ENCODE assay signal across 8 cellular contexts in the genomic region with DNA sequence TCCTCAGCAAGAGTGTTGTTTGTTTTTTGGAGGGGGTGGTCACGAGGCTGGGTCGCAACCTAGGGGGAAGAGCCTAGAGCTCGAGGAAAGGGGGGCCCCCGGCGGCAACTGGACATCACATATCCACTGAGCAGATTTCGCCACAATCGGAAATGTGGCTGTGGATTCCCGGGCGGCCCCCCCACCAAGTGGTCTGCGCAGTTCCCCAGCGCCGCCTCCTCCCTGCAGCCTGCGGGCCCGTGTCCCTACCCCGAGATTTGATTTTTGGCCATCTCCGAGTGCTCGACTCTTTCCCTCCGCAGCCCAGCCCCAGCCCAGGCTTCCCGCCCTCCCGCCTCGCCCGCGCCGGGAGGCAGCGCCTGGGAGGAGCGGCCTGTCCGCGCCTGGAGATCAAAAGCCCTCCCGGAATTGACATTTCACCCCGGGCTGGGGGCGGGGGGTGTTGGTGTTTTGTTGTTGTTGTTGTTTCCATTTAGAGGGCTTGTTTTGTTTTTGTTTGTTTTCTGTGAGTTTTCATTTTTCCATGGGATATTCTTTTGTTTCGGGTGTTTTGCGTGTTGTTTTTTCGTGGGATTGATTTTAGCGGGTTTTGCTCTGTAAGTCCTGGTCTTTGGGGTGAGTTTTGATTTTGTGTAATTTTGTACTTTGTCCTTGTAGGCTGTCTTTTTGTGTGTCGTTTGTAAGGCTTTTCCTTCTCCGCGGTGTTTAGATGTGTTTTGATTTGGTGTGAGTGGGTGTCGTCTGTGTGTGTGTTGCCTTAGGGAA. TPM values are rescaled to one million over a fixed set of nuclear protein-coding genes. Genes with fewer than 3 reads are reported as not detected.
DNase-seq lines count a peak whose midpoint lies in the region; ATAC-seq, FAIRE-seq and TF ChIP-seq lines count a peak whose summit lies in the region.

No MANE protein-coding gene starts in this region.

- H3K4me3 ChIP-seq in cardiac muscle cell (peak overlapping the region; percentile 0), Peyer's patch (peak overlapping the region in 2 of 4 donors; percentile 37 to 58), subcutaneous abdominal adipose tissue (ENCODE audit: low read depth in 1 of 5, low read length in 5 of 5) (peak overlapping the region in 3 of 5 donors; percentile 40 to 70 (median 45))

- DNase-seq in cardiac muscle cell (ENCODE audit: low read depth in 1 of 2, low spot score in 1 of 2) = no peak
- no peak for DNase-seq in cardiac septum (ENCODE audit: low spot score)
- peak in 2 of 3 donors; percentile 52 to 53 for DNase-seq in Peyer's patch
- peak; percentile 67 for DNase-seq in glutamatergic neuron
- DNase-seq in urothelium cell line (ENCODE audit: low spot score) = no peak
- no peak for DNase-seq in dedifferentiated amniotic fluid mesenchymal stem cell (ENCODE audit: extremely low spot score)

- no peak for TF ChIP-seq POLR2A in Peyer's patch (IDR thresholded peaks at IDR 0.05)

- H3K36me3 ChIP-seq in cardiac muscle cell = no peaks in the 10 kb centered on the region
- H3K36me3 ChIP-seq in Peyer's patch = no peaks in the 10 kb centered on the region
- no peaks in the 10 kb centered on the region for H3K36me3 ChIP-seq in subcutaneous abdominal adipose tissue (ENCODE audit: control insufficient read depth in 5 of 5, insufficient read depth in 5 of 5, low read length in 5 of 5)

- peak overlapping the region; percentile 87 for H3K4me3 Mint-ChIP-seq in glutamatergic neuron (ENCODE audit: unreplicated experiment)

- TF ChIP-seq CTCF in cardiac muscle cell (IDR thresholded peaks at IDR 0.05; ENCODE audit: low read depth, low read length) = no peak
- no peak for TF ChIP-seq CTCF in Peyer's patch (IDR thresholded peaks at IDR 0.05)
- no peak for TF ChIP-seq CTCF in glutamatergic neuron (IDR thresholded peaks at IDR 0.05; ENCODE audit: partially characterized antibody, unreplicated experiment)

- H3K9me3 Mint-ChIP-seq in glutamatergic neuron (ENCODE audit: unreplicated experiment) = peaks cover 12% of the 10 kb centered on the region

- H3K4me1 ChIP-seq in cardiac muscle cell (ENCODE audit: low read depth) (peaks cover 13% of the 10 kb centered on the region), Peyer's patch (peaks cover 0 to 35% (median 7%) of the 10 kb centered on the region in 4 donors), subcutaneous abdominal adipose tissue (ENCODE audit: control insufficient read depth in 5 of 5, insufficient read depth in 5 of 5, low read length in 5 of 5) (peaks cover 0 to 47% (median 43%) of the 10 kb centered on the region in 5 donors)

- H3K4me1 Mint-ChIP-seq in glutamatergic neuron (ENCODE audit: low read depth, unreplicated experiment) = peaks cover 18% of the 10 kb centered on the region

- H3K36me3 Mint-ChIP-seq in glutamatergic neuron (ENCODE audit: unreplicated experiment) = peaks cover 5% of the 10 kb centered on the region

- H3K27me3 ChIP-seq in cardiac muscle cell = peaks cover 100% of the 10 kb centered on the region
- H3K27me3 ChIP-seq in Peyer's patch = peaks cover 0 to 46% of the 10 kb centered on the region in 2 donors
- H3K27me3 ChIP-seq in subcutaneous abdominal adipose tissue (ENCODE audit: control insufficient read depth in 5 of 5, insufficient read depth in 4 of 5, low read length in 5 of 5) = peaks cover 77 to 93% (median 83%) of the 10 kb centered on the region in 5 donors

- H3K27ac ChIP-seq in cardiac muscle cell (no peak overlapping the region), Peyer's patch (peak overlapping the region in 2 of 4 donors; percentile 83 to 93), subcutaneous abdominal adipose tissue (ENCODE audit: low read depth, low read length) (no peak overlapping the region)

- peaks cover 23% of the 10 kb centered on the region for H3K27me3 Mint-ChIP-seq in glutamatergic neuron (ENCODE audit: unreplicated experiment)

- H3K9ac ChIP-seq in subcutaneous abdominal adipose tissue (ENCODE audit: low read length in 5 of 5) = no peak overlapping the region

- ATAC-seq in GM18909 (IDR thresholded peaks at IDR 0.05; ENCODE audit: poor library complexity, unreplicated experiment) = no peak

- FAIRE-seq in urothelium cell line (lab: Jason Lieb, UNC) = no peak

- peak overlapping the region; percentile 69 for H3K27ac Mint-ChIP-seq in glutamatergic neuron (ENCODE audit: unreplicated experiment)

- H3K9me3 ChIP-seq in cardiac muscle cell (ENCODE audit: low read depth) (no peaks in the 10 kb centered on the region), Peyer's patch (no peaks in the 10 kb centered on the region), subcutaneous abdominal adipose tissue (ENCODE audit: control insufficient read depth in 5 of 5, low read length in 5 of 5) (no peaks in the 10 kb centered on the region)

- intact Hi-C loops in cardiac septum (cut with DNase I) = loop anchor here (5.0 kb wide), 1 partner anchor 47 kb away; no protein-coding TSS in a partner anchor

RNA-seq across cellular contexts. Expression of gene PAX5, which starts 1.6 kb away (rescaled TPM):
- total RNA-seq in cardiac muscle cell (0.88 TPM in 1 of 2 replicates, not detected in the other), cardiac septum (not detected), Peyer's patch (10 to 100 TPM in 1 of 4 donors, 1 to 10 TPM in 1, under 1 TPM in 1, not detected in 1; 0.95 to 61.9 (median 3.6) TPM), glutamatergic neuron (ENCODE audit: unreplicated experiment) (24.3 TPM)
- 0.14 TPM in 1 of 2 replicates, not detected in the other for polyA plus RNA-seq in cardiac muscle cell

Comparison
In these comparisons a context has a peak if more than half of its experiments do, and no peak if none do; other contexts are left out.
1. DNase-seq: peak in Peyer's patch (2 of 3) and glutamatergic neuron (single experiment); none in cardiac muscle cell (0 of 2), cardiac septum (single experiment), urothelium cell line (single experiment) and dedifferentiated amniotic fluid mesenchymal stem cell (single experiment).